17 cellular contexts compared by ENCODE assay signal in the genomic region with DNA sequence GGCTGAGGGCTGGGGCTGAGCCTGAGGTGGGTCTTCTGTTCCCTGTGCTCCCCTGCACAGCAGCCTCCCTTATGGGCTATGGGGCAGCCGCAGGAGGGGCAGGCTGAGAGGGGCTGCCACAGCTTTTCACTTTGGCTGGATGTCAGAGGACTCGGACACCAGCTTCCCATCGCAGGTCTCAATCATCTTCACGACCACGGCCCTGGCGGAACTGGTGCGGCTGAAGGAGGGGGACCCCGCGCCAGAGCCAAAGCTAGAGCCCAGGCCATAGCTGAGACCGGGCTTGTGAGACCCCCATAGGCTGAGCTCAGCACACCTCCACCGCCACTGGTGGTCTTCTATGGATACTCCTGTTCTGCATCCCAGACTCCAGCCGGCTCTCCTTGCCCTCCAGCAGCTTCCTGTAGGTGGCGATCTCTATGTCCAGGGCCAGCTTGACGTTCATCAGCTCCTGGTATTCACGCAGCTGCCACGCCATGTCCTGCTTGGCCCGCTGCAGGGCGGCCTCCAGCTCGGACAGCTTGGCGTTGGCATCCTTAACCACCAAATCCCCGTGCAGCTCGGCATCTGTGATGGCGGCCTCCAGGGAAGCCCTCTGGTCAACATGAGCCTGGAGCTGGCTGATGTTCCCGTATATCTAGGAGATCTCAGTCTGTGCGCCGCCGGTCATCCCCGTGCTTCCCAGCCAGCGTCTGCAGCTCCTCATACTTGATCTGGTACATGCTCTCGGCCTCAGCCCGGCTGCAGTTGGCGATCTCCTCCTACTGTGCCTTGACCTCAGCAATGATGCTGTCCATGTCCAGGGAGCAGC.
"Had no signal": no experiment of that assay in that cellular context is flagged by ENCODE, and none has a peak within 500 bp of the region (broad histone marks: within the 10 kb centered on the region; RNA-seq: fewer than 3 reads in every experiment).

No MANE protein-coding gene starts in this region.

- H3K27ac Mint-ChIP-seq: activated CD4-positive, alpha-beta memory T cell treated with anti-CD3 and anti-CD28 coated beads for 36 hours; activated CD8-positive, alpha-beta memory T cell treated with anti-CD3 and anti-CD28 coated beads, Interleukin-2, amount 10 ng/mL, durations not matched to agents 7 days and 5 days; activated naive CD8-positive, alpha-beta T cell treated with anti-CD3 and anti-CD28 coated beads for 36 hours; activated T-helper 2 cell treated with anti-CD3 and anti-CD28 coated beads, Interferon-gamma antibody, Interleukin-2, Interleukin-4, amounts not matched to agents 10 μg/mL and 5 μg/mL and 100 μg/mL, durations not matched to agents 14 hours and 24 hours and 36 hours; effector memory CD8-positive, alpha-beta T cell; stimulated activated memory B cell treated with anti-CD40 and anti-IgM and Interleukin-4, amounts not matched to agents 10 μg/mL and 1 μg/mL and 100 μg/mL, for 72 hours; T-cell had no signal

- H3K9me3 ChIP-seq: pancreas, thyroid gland, vagina had no signal

- H3K27me3 ChIP-seq: pancreas, thyroid gland, vagina had no signal

- H3K36me3 Mint-ChIP-seq: activated CD4-positive, alpha-beta memory T cell treated with anti-CD3 and anti-CD28 coated beads for 36 hours; activated CD8-positive, alpha-beta memory T cell treated with anti-CD3 and anti-CD28 coated beads, Interleukin-2, amount 10 ng/mL, durations not matched to agents 7 days and 5 days; activated naive CD8-positive, alpha-beta T cell treated with anti-CD3 and anti-CD28 coated beads for 36 hours; stimulated activated memory B cell treated with anti-CD40 and anti-IgM and Interleukin-4, amounts not matched to agents 10 μg/mL and 1 μg/mL and 100 μg/mL, for 72 hours; T-cell had no signal

- H3K27me3 Mint-ChIP-seq: activated CD4-positive, alpha-beta memory T cell treated with anti-CD3 and anti-CD28 coated beads for 36 hours; activated CD8-positive, alpha-beta memory T cell treated with anti-CD3 and anti-CD28 coated beads, Interleukin-2, amount 10 ng/mL, durations not matched to agents 7 days and 5 days; activated naive CD8-positive, alpha-beta T cell treated with anti-CD3 and anti-CD28 coated beads for 36 hours; effector memory CD8-positive, alpha-beta T cell; stimulated activated memory B cell treated with anti-CD40 and anti-IgM and Interleukin-4, amounts not matched to agents 10 μg/mL and 1 μg/mL and 100 μg/mL, for 72 hours; T-cell had no signal

- H3K9me3 Mint-ChIP-seq: stimulated activated memory B cell treated with anti-CD40 and anti-IgM and Interleukin-4, amounts not matched to agents 10 μg/mL and 1 μg/mL and 100 μg/mL, for 72 hours had no signal

- ATAC-seq: activated CD8-positive, alpha-beta memory T cell treated with anti-CD3 and anti-CD28 coated beads, Interleukin-2, amount 10 ng/mL, durations not matched to agents 7 days and 5 days; effector memory CD8-positive, alpha-beta T cell; left colon; pancreas; stimulated activated memory B cell treated with anti-CD40 and anti-IgM and Interleukin-4, amounts not matched to agents 10 μg/mL and 1 μg/mL and 100 μg/mL, for 72 hours; T-cell had no signal

- H3K4me1 Mint-ChIP-seq: activated CD8-positive, alpha-beta memory T cell treated with anti-CD3 and anti-CD28 coated beads, Interleukin-2, amount 10 ng/mL, durations not matched to agents 7 days and 5 days; activated naive CD8-positive, alpha-beta T cell treated with anti-CD3 and anti-CD28 coated beads for 36 hours; stimulated activated memory B cell treated with anti-CD40 and anti-IgM and Interleukin-4, amounts not matched to agents 10 μg/mL and 1 μg/mL and 100 μg/mL, for 72 hours; T-cell had no signal

- H3K4me3 Mint-ChIP-seq: activated CD4-positive, alpha-beta memory T cell treated with anti-CD3 and anti-CD28 coated beads for 36 hours; activated CD8-positive, alpha-beta memory T cell treated with anti-CD3 and anti-CD28 coated beads, Interleukin-2, amount 10 ng/mL, durations not matched to agents 7 days and 5 days; activated naive CD8-positive, alpha-beta T cell treated with anti-CD3 and anti-CD28 coated beads for 36 hours; effector memory CD8-positive, alpha-beta T cell; stimulated activated memory B cell treated with anti-CD40 and anti-IgM and Interleukin-4, amounts not matched to agents 10 μg/mL and 1 μg/mL and 100 μg/mL, for 72 hours; T-cell had no signal

- H3K36me3 ChIP-seq: pancreas, thyroid gland, vagina had no signal

- DNase-seq: activated CD4-positive, alpha-beta memory T cell treated with anti-CD3 and anti-CD28 coated beads for 36 hours; activated CD8-positive, alpha-beta memory T cell treated with anti-CD3 and anti-CD28 coated beads, Interleukin-2, amount 10 ng/mL, durations not matched to agents 7 days and 5 days; activated naive CD8-positive, alpha-beta T cell treated with anti-CD3 and anti-CD28 coated beads for 36 hours; activated T-cell treated with anti-CD3 and anti-CD28 coated beads, Interleukin-2, amount 50 U/mL, for 1 hour; cerebellar nuclear complex; dermis blood vessel endothelial cell; effector memory CD8-positive, alpha-beta T cell; stimulated activated CD4-positive, alpha-beta T cell treated with anti-CD3 and anti-CD28 coated beads, Interleukin-2, amount 100 ng/mL, for 48 hours; T-cell; T-helper 9 cell; thyroid gland had no signal

- H3K27ac ChIP-seq: pancreas, thyroid gland, vagina had no signal

- H3K4me1 ChIP-seq: thyroid gland, vagina had no signal

- H3K4me3 ChIP-seq: lung, pancreas, thyroid gland, vagina had no signal
